In genomic region chr10:108374991-108375390, GRCh38 we compare ENCODE assay signal across 28 cellular contexts.
DNase-seq lines count a peak whose midpoint lies in the region; ATAC-seq, FAIRE-seq and TF ChIP-seq lines count a peak whose summit lies in the region.
"Had no signal": no experiment of that assay in that cellular context is flagged by ENCODE, and none has a peak within 500 bp of the region (broad histone marks: within the 10 kb centered on the region; RNA-seq: fewer than 3 reads in every experiment).

No MANE protein-coding gene starts in this region.

- H3K18ac ChIP-seq in H9 (ENCODE audit: insufficient read length, low read depth, low read length), result no peak overlapping the region

- no peak overlapping the region for H3K4me3 ChIP-seq in astrocyte (ENCODE audit: insufficient read depth, low read depth, low read length)
- no peak overlapping the region for H3K4me3 ChIP-seq in epithelial cell of esophagus (ENCODE audit: low read length)
- no peak overlapping the region for H3K4me3 ChIP-seq in retinal pigment epithelial cell (ENCODE audit: low read length)
- H3K4me3 ChIP-seq: BLaER1, GM12878 had no signal

- no peak overlapping the region for H2BK15ac ChIP-seq in H9 (ENCODE audit: low read depth, low read length)

- H2AFZ ChIP-seq in H9 (ENCODE audit: low read length) (no peak overlapping the region), astrocyte (ENCODE audit: low read depth, low read length) (no peak overlapping the region)

- no peak for TF ChIP-seq POLR2A in erythroblast (IDR thresholded peaks at IDR 0.05; ENCODE audit: low read length)

- no peak overlapping the region for H2AK5ac ChIP-seq in H9 (ENCODE audit: insufficient read length, low read length)

- no peak overlapping the region for H3K4ac ChIP-seq in H9 (ENCODE audit: low read depth, low read length)

- H4K91ac ChIP-seq in H9 (ENCODE audit: insufficient read length, low read depth, low read length), result no peak overlapping the region

- H2BK120ac ChIP-seq in H9 (ENCODE audit: low read depth, low read length, poor library complexity, severe bottlenecking), result no peak overlapping the region

- H3K4me1 ChIP-seq in H9 (ENCODE audit: insufficient read depth, low read length) (no peaks in the 10 kb centered on the region), astrocyte (ENCODE audit: insufficient read depth, low read length) (no peaks in the 10 kb centered on the region)
- H3K4me1 ChIP-seq: BE2C, BLaER1 had no signal

- H3T11ph ChIP-seq in H9 (ENCODE audit: low read length), result peak overlapping the region; percentile 53

- H3K14ac ChIP-seq in H9 (ENCODE audit: insufficient read depth, low read length), result no peak overlapping the region

- H3K9me3 ChIP-seq in H9 (ENCODE audit: control insufficient read depth, low read depth, low read length) (no peaks in the 10 kb centered on the region), astrocyte (ENCODE audit: insufficient read depth, low read depth, low read length) (no peaks in the 10 kb centered on the region)
- H3K9me3 ChIP-seq: BE2C, BLaER1 had no signal

- FAIRE-seq in astrocyte (lab: Jason Lieb, UNC), result no peak
- FAIRE-seq: A204.1, GM12878, GM12892, GM19239 had no signal

- H3K27ac Mint-ChIP-seq in H9, result no peak overlapping the region
- H3K27ac Mint-ChIP-seq in astrocyte (ENCODE audit: unreplicated experiment), result no peak overlapping the region
- H3K27ac Mint-ChIP-seq: CD14-positive monocyte; CD4-positive, alpha-beta memory T cell; CD4-positive, CD25-positive, alpha-beta regulatory T cell; CD8-positive, alpha-beta memory T cell had no signal

- no peak overlapping the region for H2BK5ac ChIP-seq in H9 (ENCODE audit: insufficient read length, low read length)

- no peaks in the 10 kb centered on the region for H3K79me1 ChIP-seq in H9 (ENCODE audit: insufficient read depth, low read depth, low read length, poor library complexity, severe bottlenecking)

- H3K4me3 Mint-ChIP-seq in H9, result no peak overlapping the region
- H3K4me3 Mint-ChIP-seq in astrocyte (ENCODE audit: unreplicated experiment), result no peak overlapping the region
- H3K4me3 Mint-ChIP-seq: CD14-positive monocyte; CD4-positive, alpha-beta memory T cell; CD4-positive, CD25-positive, alpha-beta regulatory T cell; CD8-positive, alpha-beta memory T cell had no signal

- H3K23me2 ChIP-seq in H9 (ENCODE audit: insufficient read length, low read depth, low read length, poor library complexity, severe bottlenecking), result no peaks in the 10 kb centered on the region

- no peaks in the 10 kb centered on the region for H3K79me2 ChIP-seq in H9 (ENCODE audit: insufficient read depth, low read length)
- H3K79me2 ChIP-seq in astrocyte (ENCODE audit: insufficient read depth, low read length), result no peaks in the 10 kb centered on the region

- H3K4me1 Mint-ChIP-seq in H9 (no peaks in the 10 kb centered on the region), astrocyte (ENCODE audit: low read depth, unreplicated experiment) (no peaks in the 10 kb centered on the region)
- H3K4me1 Mint-ChIP-seq: CD14-positive monocyte; CD4-positive, alpha-beta memory T cell; CD4-positive, CD25-positive, alpha-beta regulatory T cell; CD8-positive, alpha-beta memory T cell had no signal

- no peaks in the 10 kb centered on the region for H3K27me3 ChIP-seq in H9 (ENCODE audit: insufficient read depth, low read length)
- H3K27me3 ChIP-seq in astrocyte (ENCODE audit: insufficient read depth, low read length), result no peaks in the 10 kb centered on the region
- H3K27me3 ChIP-seq: BE2C, BLaER1 had no signal

- H4K8ac ChIP-seq in H9 (replicated peaks; ENCODE audit: insufficient read length, low read depth, low read length), result no peak overlapping the region

- TF ChIP-seq CTCF in H9 (conservative IDR thresholded peaks at IDR 0.05) (no peak), astrocyte (IDR thresholded peaks at IDR 0.05; ENCODE audit: insufficient read depth, low read depth, low read length) (no peak), epithelial cell of esophagus (IDR thresholded peaks at IDR 0.05; ENCODE audit: insufficient read depth, low read depth, low read length, missing control alignments) (no peak), retinal pigment epithelial cell (conservative IDR thresholded peaks at IDR 0.05; ENCODE audit: low read depth, low read length) (no peak), GM13976 (IDR thresholded peaks at IDR 0.05; ENCODE audit: borderline replicate concordance, control extremely low read depth, extremely low read depth, insufficient read depth, missing control alignments) (no peak)

- peaks cover 2% of the 10 kb centered on the region; the same call in 1 of the 2 replicates for H3K27me3 Mint-ChIP-seq in H9 (ENCODE audit: low read depth)
- no peaks in the 10 kb centered on the region for H3K27me3 Mint-ChIP-seq in astrocyte (ENCODE audit: low read depth, unreplicated experiment)
- H3K27me3 Mint-ChIP-seq: CD4-positive, alpha-beta memory T cell; CD4-positive, CD25-positive, alpha-beta regulatory T cell; CD8-positive, alpha-beta memory T cell had no signal

- no peak overlapping the region for H2BK20ac ChIP-seq in H9 (ENCODE audit: low read depth, low read length, poor library complexity, severe bottlenecking)

- WGBS in H9 (ENCODE audit: extremely low coverage, insufficient read length, low lambda C conversion rate), result no CpG with 5 or more reads among the region's 1 CpG

- no peaks in the 10 kb centered on the region; a peak in 1 of 7 replicates for H3K36me3 Mint-ChIP-seq in H9 (ENCODE audit: insufficient read depth in 1 of 3, low read depth in 3 of 3)
- H3K36me3 Mint-ChIP-seq in astrocyte (ENCODE audit: low read depth, unreplicated experiment), result no peaks in the 10 kb centered on the region
- H3K36me3 Mint-ChIP-seq: CD14-positive monocyte; CD4-positive, CD25-positive, alpha-beta regulatory T cell; CD8-positive, alpha-beta memory T cell had no signal

- no peak overlapping the region for H4K5ac ChIP-seq in H9 (ENCODE audit: insufficient read length, low read depth, low read length)

- H3K56ac ChIP-seq in H9 (ENCODE audit: insufficient read length, low read depth, low read length), result no peak overlapping the region

- DNase-seq in H9 (no peak), astrocyte (ENCODE audit: low read depth) (peak; percentile 43), epithelial cell of esophagus (ENCODE audit: low read depth) (peak; percentile 22), retinal pigment epithelial cell (ENCODE audit: low read depth) (peak; percentile 46), SK-N-DZ (ENCODE audit: low spot score) (no peak), erythroblast (lab: John Stamatoyannopoulos, UW) (no peak), GM13976 (ENCODE audit: low spot score) (no peak)
- DNase-seq: 8988T; ACHN; BE2C; C1 segment of cervical spinal cord; CD4-positive, alpha-beta memory T cell; CD4-positive, CD25-positive, alpha-beta regulatory T cell; CD8-positive, alpha-beta memory T cell; COR-L47; DMS 273 treated with DMSO at 0.1 percent for 48 hours; DMS153; DMS53; DMS79; DND-41; GDM1 had no signal

- no peak overlapping the region for H2BK12ac ChIP-seq in H9 (ENCODE audit: insufficient read length, low read depth, low read length)

- H3K27ac ChIP-seq in H9 (ENCODE audit: insufficient read length, low read depth, low read length) (no peak overlapping the region), astrocyte (ENCODE audit: low read depth, low read length) (no peak overlapping the region)
- H3K27ac ChIP-seq: BLaER1 had no signal

- no peak for ATAC-seq in GM21515 (IDR thresholded peaks at IDR 0.05; ENCODE audit: unreplicated experiment)
- ATAC-seq: GM12878 had no signal

- H3K36me3 ChIP-seq in astrocyte (ENCODE audit: insufficient read depth, low read length), result no peaks in the 10 kb centered on the region
- H3K36me3 ChIP-seq: BE2C, BLaER1 had no signal

- in situ Hi-C loops in GM13976 (cut with MboI; ENCODE audit: low sequenced_read_pairs, unreplicated experiment), result no loop called here

- peaks cover 0 to 6% of the 10 kb centered on the region in 2 experiments; a peak in 1 of 5 replicates for H3K9me3 Mint-ChIP-seq in H9
- peaks cover 6% of the 10 kb centered on the region for H3K9me3 Mint-ChIP-seq in astrocyte (ENCODE audit: unreplicated experiment)

- H3K9ac ChIP-seq in H9 (ENCODE audit: extremely low read depth, insufficient read length, low read length) (no peak overlapping the region), astrocyte (ENCODE audit: low read length) (no peak overlapping the region)
- H3K9ac ChIP-seq: BLaER1 had no signal

- H3K23ac ChIP-seq in H9 (ENCODE audit: insufficient read length, low read depth, low read length), result no peak overlapping the region

- H3K4me2 ChIP-seq in H9 (ENCODE audit: insufficient read depth, insufficient read length, low read length), result no peak overlapping the region
- H3K4me2 ChIP-seq in astrocyte (ENCODE audit: low read length), result no peak overlapping the region
- H3K4me2 ChIP-seq: BLaER1 had no signal

- H4K20me1 ChIP-seq in H9 (ENCODE audit: control insufficient read depth, insufficient read depth, insufficient read length), result no peaks in the 10 kb centered on the region
- H4K20me1 ChIP-seq in astrocyte (ENCODE audit: insufficient read depth, low read length), result no peaks in the 10 kb centered on the region
- H4K20me1 ChIP-seq: BLaER1 had no signal

Comparison
In these comparisons a context has a peak if more than half of its experiments do, and no peak if none do; other contexts are left out.
1. DNase-seq: peak in astrocyte (single experiment), epithelial cell of esophagus (single experiment) and retinal pigment epithelial cell (single experiment); none in H9 (single experiment), SK-N-DZ (single experiment), erythroblast (0 of 2) and GM13976 (single experiment).